13 cellular contexts compared by ENCODE assay signal in genomic region chr14:74599201-74599809, GRCh38. TPM values are rescaled to one million over a fixed set of nuclear protein-coding genes. Genes with fewer than 3 reads are reported as not detected.
DNase-seq lines count a peak whose midpoint lies in the region; ATAC-seq and TF ChIP-seq lines count a peak whose summit lies in the region.
"Had no signal": no experiment of that assay in that cellular context is flagged by ENCODE, and none has a peak within 500 bp of the region (broad histone marks: within the 10 kb centered on the region; RNA-seq: fewer than 3 reads in every experiment).

No MANE protein-coding gene starts in this region.

- no peak for TF ChIP-seq POLR2A in sigmoid colon (IDR thresholded peaks at IDR 0.05)

- no peak for TF ChIP-seq CTCF in chondrocyte (IDR thresholded peaks at IDR 0.05)
- no peak for TF ChIP-seq CTCF in sigmoid colon (IDR thresholded peaks at IDR 0.05)

- H3K9me3 ChIP-seq in BLaER1 (no peaks in the 10 kb centered on the region), sigmoid colon (no peaks in the 10 kb centered on the region)
- H3K9me3 ChIP-seq: neutrophil had no signal

- H3K27me3 ChIP-seq in BLaER1 (no peaks in the 10 kb centered on the region), sigmoid colon (no peaks in the 10 kb centered on the region)
- H3K27me3 ChIP-seq: neutrophil had no signal

- no peak overlapping the region for H3K4me3 ChIP-seq in BLaER1
- no peak overlapping the region for H3K4me3 ChIP-seq in sigmoid colon

- intact Hi-C loops in sigmoid colon (cut with DNase I): no loop called here

- H3K36me3 Mint-ChIP-seq in chondrocyte (ENCODE audit: low read depth): peaks cover 21% of the 10 kb centered on the region

- H3K4me1 Mint-ChIP-seq in chondrocyte (ENCODE audit: low read depth): peaks cover 49% of the 10 kb centered on the region
- H3K4me1 Mint-ChIP-seq: immature natural killer cell had no signal

- H3K36me3 ChIP-seq in BLaER1 (no peaks in the 10 kb centered on the region), sigmoid colon (no peaks in the 10 kb centered on the region)
- H3K36me3 ChIP-seq: neutrophil had no signal

- no peaks in the 10 kb centered on the region for H3K4me1 ChIP-seq in BLaER1
- H3K4me1 ChIP-seq in sigmoid colon: peaks cover 0 to 31% (median 22%) of the 10 kb centered on the region in 4 donors

- no peaks in the 10 kb centered on the region for H3K9me3 Mint-ChIP-seq in chondrocyte (ENCODE audit: low read depth)
- H3K9me3 Mint-ChIP-seq: immature natural killer cell had no signal

- DNase-seq in chondrocyte (ENCODE audit: low spot score) (no peak), iris pigment epithelial cell (ENCODE audit: low read depth) (peak; percentile 66), sigmoid colon (no peak), SIG-M5 treated with dmso at 0.1 percent for 504 hours (lab: John Stamatoyannopoulos, UW; ENCODE audit: unreplicated experiment) (no peak), Kasumi-1 (lab: John Stamatoyannopoulos, UW) (no peak)
- DNase-seq: immature natural killer cell, NCI-H2227 treated with DMSO at 0.1 percent for 48 hours, SHP77 had no signal

- H3K27ac Mint-ChIP-seq in chondrocyte (ENCODE audit: unreplicated experiment): peak overlapping the region; percentile 65
- H3K27ac Mint-ChIP-seq: immature natural killer cell had no signal

- TF ChIP-seq EP300 in sigmoid colon (IDR thresholded peaks at IDR 0.05): no peak

- H3K27ac ChIP-seq in BLaER1: no peak overlapping the region
- H3K27ac ChIP-seq in sigmoid colon: peak overlapping the region; percentile 50 to 60 (median 56)
- H3K27ac ChIP-seq: neutrophil, VCaP had no signal

- ATAC-seq in HG03196 (IDR thresholded peaks at IDR 0.05; ENCODE audit: unreplicated experiment): no peak
- ATAC-seq in GM18511 (IDR thresholded peaks at IDR 0.05; ENCODE audit: unreplicated experiment): no peak

- no peak overlapping the region for H3K9ac ChIP-seq in BLaER1

- no peaks in the 10 kb centered on the region for H3K27me3 Mint-ChIP-seq in chondrocyte (ENCODE audit: low read depth)

- H3K4me3 Mint-ChIP-seq in chondrocyte (ENCODE audit: unreplicated experiment): no peak overlapping the region
- H3K4me3 Mint-ChIP-seq: immature natural killer cell had no signal

- H4K20me1 ChIP-seq in BLaER1: no peaks in the 10 kb centered on the region

- H3K4me2 ChIP-seq in BLaER1: peak overlapping the region; percentile 34; the same call in 1 of the 2 replicates

- 43 to 62% methylated on average over 12 of the region's 12 CpGs for WGBS in sigmoid colon, 2 donors

RNA-seq across cellular contexts. Expression of gene LTBP2, which starts 12.7 kb away (rescaled TPM):
- 210 to 446 TPM (median 215 TPM) in 3 replicates for total RNA-seq in chondrocyte
- total RNA-seq in sigmoid colon: 10 to 100 TPM; 12.1 to 71.2 (median 15.3) TPM
- polyA plus RNA-seq in sigmoid colon: 1 to 10 TPM in 2 of 3 donors, under 1 TPM in 1; 0.46 to 7.1 (median 1.2) TPM
